In genomic region chr5:17203329-17204132, GRCh38 we compare ENCODE assay signal across 8 cellular contexts. TPM values are rescaled to one million over a fixed set of nuclear protein-coding genes. Genes with fewer than 3 reads are reported as not detected.
A peak's percentile ranks its signal among the peaks of the same experiment; 100 is the strongest.
DNase-seq lines count a peak whose midpoint lies in the region; ATAC-seq, FAIRE-seq and TF ChIP-seq lines count a peak whose summit lies in the region.

No MANE protein-coding gene starts in this region.

- DNase-seq in D721Med (ENCODE audit: insufficient read length, low spot score) (peak; percentile 58), HT1080 (ENCODE audit: low read depth) (peak; percentile 88), NCI-H82 (lab: John Stamatoyannopoulos, UW) (peak; percentile 71), breast epithelium (ENCODE audit: low spot score in 2 of 2) (no peak), kidney glomerular epithelial cell (lab: John Stamatoyannopoulos, UW) (peak; percentile 67), type B pancreatic cell (ENCODE audit: extremely low spot score, unreplicated experiment) (no peak)
- DNase-seq in activated CD4-positive, CD25-positive, alpha-beta regulatory T cell (lab: John Stamatoyannopoulos, UW), result no peak

- peaks cover 11% of the 10 kb centered on the region for H3K4me1 Mint-ChIP-seq in type B pancreatic cell (ENCODE audit: unreplicated experiment)

- no peaks in the 10 kb centered on the region for H3K27me3 Mint-ChIP-seq in type B pancreatic cell

- H3K27ac ChIP-seq in breast epithelium, result no peak overlapping the region

- TF ChIP-seq CTCF in D721Med (IDR thresholded peaks at IDR 0.05; ENCODE audit: insufficient read depth, missing control alignments) (peak; percentile 80), breast epithelium (IDR thresholded peaks at IDR 0.05) (peak; percentile 31 to 47 (median 47)), type B pancreatic cell (conservative IDR thresholded peaks at IDR 0.05) (peak; percentile 87)

- peaks cover 0 to 9% of the 10 kb centered on the region in 2 donors for H3K27me3 ChIP-seq in breast epithelium

- intact Hi-C loops in breast epithelium (cut with DNase I; ENCODE audit: low total_unique reads), result no loop called here

- TF ChIP-seq POLR2A in breast epithelium (IDR thresholded peaks at IDR 0.05), result no peak

- FAIRE-seq in D721Med (lab: Jason Lieb, UNC), result peak; percentile 46

- ATAC-seq in GM19452 (IDR thresholded peaks at IDR 0.05; ENCODE audit: unreplicated experiment), result peak; percentile 72

- peak overlapping the region; percentile 50 for H3K4me3 Mint-ChIP-seq in type B pancreatic cell

- H3K4me1 ChIP-seq in breast epithelium, result no peaks in the 10 kb centered on the region

- no peaks in the 10 kb centered on the region for H3K36me3 ChIP-seq in breast epithelium

- peaks cover under 1% of the 10 kb centered on the region for H3K36me3 Mint-ChIP-seq in type B pancreatic cell

- peak overlapping the region; percentile 72 for H3K27ac Mint-ChIP-seq in type B pancreatic cell

- no peak overlapping the region for H3K4me3 ChIP-seq in breast epithelium

- peaks cover 1% of the 10 kb centered on the region for H3K9me3 Mint-ChIP-seq in type B pancreatic cell

- no peaks in the 10 kb centered on the region for H3K9me3 ChIP-seq in breast epithelium

RNA-seq across cellular contexts. Expression of gene BASP1, which starts 13.9 kb away (rescaled TPM):
- 134 and 149 TPM in 2 replicates for total RNA-seq in HT1080 (2014; rRNA removed; shearing (Covaris generic))
- 170 and 186 TPM in 2 replicates for polyA plus RNA-seq in HT1080 (2015; cell fraction: cytosol; rRNA removed)
- 70.1 and 81.9 TPM in 2 replicates for polyA plus RNA-seq in HT1080 (2015; cell fraction: nucleus; rRNA removed)
- total RNA-seq in breast epithelium (10 to 100 TPM; 19.9 to 50.1 (median 34.9) TPM), type B pancreatic cell (ENCODE audit: low replicate concordance) (131 and 197 TPM in 2 replicates)

Comparison
In these comparisons a context has a peak if more than half of its experiments do, and no peak if none do; other contexts are left out.
1. DNase-seq: peak in D721Med (single experiment), HT1080 (single experiment), NCI-H82 (single experiment) and kidney glomerular epithelial cell (single experiment); none in breast epithelium (0 of 2), type B pancreatic cell (single experiment) and activated CD4-positive, CD25-positive, alpha-beta regulatory T cell (0 of 4).
2. Peak in every context shown above with its lines, with median percentiles within 50 percentile points of each other: CTCF ChIP-seq.